Comparison of ENCODE assay signal across 1 cellular context in the genomic region with DNA sequence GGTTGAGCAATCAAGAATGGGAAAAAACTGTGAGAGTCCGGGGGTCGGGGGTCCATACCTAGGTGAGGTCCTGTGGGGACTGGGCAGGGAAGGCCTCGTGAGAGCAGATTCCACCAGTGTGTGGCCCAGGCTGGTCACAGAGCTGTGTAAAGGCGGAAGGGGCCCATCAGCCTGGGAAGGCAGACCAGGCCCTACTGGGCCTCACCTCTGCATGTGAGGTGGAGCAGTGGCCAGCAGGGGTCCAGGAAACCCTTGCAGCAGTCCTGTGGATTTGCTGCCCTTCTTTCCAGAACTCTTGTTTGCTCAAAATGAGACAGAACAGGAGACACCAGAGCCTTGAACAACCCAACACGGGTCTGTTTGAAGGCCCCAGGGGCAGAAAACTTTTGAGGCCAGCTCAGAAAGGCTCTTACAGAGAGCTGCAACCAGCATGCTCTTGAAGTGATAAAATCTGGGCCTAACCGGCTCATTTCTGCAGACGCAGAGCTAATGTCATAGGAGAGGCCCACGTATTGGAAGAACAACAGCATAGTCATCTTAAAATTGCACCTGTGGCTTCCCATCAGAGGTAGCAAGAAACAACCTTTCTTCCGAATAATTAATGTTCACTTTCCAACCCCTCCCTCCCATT.
TF ChIP-seq lines count a peak whose summit lies in the region.

No MANE protein-coding gene starts in this region.

TF ChIP-seq in HepG2, 621 proteins besides CTCF, POLR2A, EP300 and RAD21 (continued from another document and continues in another):
- TF ChIP-seq MTA1 (CRISPR knock-in tag; IDR thresholded peaks at IDR 0.05; ENCODE audit: borderline replicate concordance) = 0 out of 2 replicates have a peak, but pooled peaks have one; percentile 6
- TF ChIP-seq SPEN (CRISPR knock-in tag; IDR thresholded peaks at IDR 0.05; ENCODE audit: low read depth) = peak; percentile 49; the same call in 1 of the 2 replicates
- no peak for TF ChIP-seq ZNF510 (CRISPR knock-in tag; IDR thresholded peaks at IDR 0.05; ENCODE audit: low read depth)
- TF ChIP-seq ZNF253 (CRISPR knock-in tag; IDR thresholded peaks at IDR 0.05; ENCODE audit: borderline replicate concordance) = no peak
- TF ChIP-seq ZNF331 (CRISPR knock-in tag; IDR thresholded peaks at IDR 0.05) = peak; percentile 40
- TF ChIP-seq ZBTB38 (CRISPR knock-in tag; IDR thresholded peaks at IDR 0.05) = no peak
- peak; percentile 46; the same call in 1 of the 2 replicates for TF ChIP-seq MIER2 (CRISPR knock-in tag; IDR thresholded peaks at IDR 0.05)
- TF ChIP-seq ZMYM3 (CRISPR knock-in tag; IDR thresholded peaks at IDR 0.05) = 0 out of 2 replicates have a peak, but pooled peaks have one; percentile 11
- TF ChIP-seq KAT2B (IDR thresholded peaks at IDR 0.05; ENCODE audit: borderline replicate concordance, low read depth, low read length) = no peak
- TF ChIP-seq, protein P1, sequence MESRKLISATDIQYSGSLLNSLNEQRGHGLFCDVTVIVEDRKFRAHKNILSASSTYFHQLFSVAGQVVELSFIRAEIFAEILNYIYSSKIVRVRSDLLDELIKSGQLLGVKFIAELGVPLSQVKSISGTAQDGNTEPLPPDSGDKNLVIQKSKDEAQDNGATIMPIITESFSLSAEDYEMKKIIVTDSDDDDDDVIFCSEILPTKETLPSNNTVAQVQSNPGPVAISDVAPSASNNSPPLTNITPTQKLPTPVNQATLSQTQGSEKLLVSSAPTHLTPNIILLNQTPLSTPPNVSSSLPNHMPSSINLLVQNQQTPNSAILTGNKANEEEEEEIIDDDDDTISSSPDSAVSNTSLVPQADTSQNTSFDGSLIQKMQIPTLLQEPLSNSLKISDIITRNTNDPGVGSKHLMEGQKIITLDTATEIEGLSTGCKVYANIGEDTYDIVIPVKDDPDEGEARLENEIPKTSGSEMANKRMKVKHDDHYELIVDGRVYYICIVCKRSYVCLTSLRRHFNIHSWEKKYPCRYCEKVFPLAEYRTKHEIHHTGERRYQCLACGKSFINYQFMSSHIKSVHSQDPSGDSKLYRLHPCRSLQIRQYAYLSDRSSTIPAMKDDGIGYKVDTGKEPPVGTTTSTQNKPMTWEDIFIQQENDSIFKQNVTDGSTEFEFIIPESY (CRISPR knock-in tag; IDR thresholded peaks at IDR 0.05) = 0 out of 2 replicates have a peak, but pooled peaks have one; percentile 19
- TF ChIP-seq ELF3 (CRISPR knock-in tag; IDR thresholded peaks at IDR 0.05) = peak; percentile 37; the same call in 1 of the 2 replicates
- no peak for TF ChIP-seq MTF2 (CRISPR knock-in tag; IDR thresholded peaks at IDR 0.05; ENCODE audit: borderline replicate concordance)
- TF ChIP-seq CHD4 (IDR thresholded peaks at IDR 0.05; ENCODE audit: borderline replicate concordance, low read length) = 0 out of 2 replicates have a peak, but pooled peaks have one; percentile 3
- TF ChIP-seq ATF7-NPFF (CRISPR knock-in tag; IDR thresholded peaks at IDR 0.05; ENCODE audit: low read depth) = no peak
- no peak for TF ChIP-seq PRPF4 (IDR thresholded peaks at IDR 0.05; ENCODE audit: low read depth, low read length, poor library complexity, severe bottlenecking)
- TF ChIP-seq NKX3-1 (CRISPR knock-in tag; IDR thresholded peaks at IDR 0.05) = no peak
- TF ChIP-seq ZFY (CRISPR knock-in tag; IDR thresholded peaks at IDR 0.05) = peak; percentile 89
- no peak for TF ChIP-seq SMARCE1 (IDR thresholded peaks at IDR 0.05; ENCODE audit: borderline replicate concordance)
- peak; percentile 18; the same call in 1 of the 2 replicates for TF ChIP-seq RARA (CRISPR knock-in tag; IDR thresholded peaks at IDR 0.05)
- no peak for TF ChIP-seq ZNF431 (CRISPR knock-in tag; IDR thresholded peaks at IDR 0.05; ENCODE audit: borderline replicate concordance, low read depth)
- TF ChIP-seq ELF1 (CRISPR knock-in tag; IDR thresholded peaks at IDR 0.05) = peak; percentile 52; the same call in 1 of the 2 replicates
- TF ChIP-seq, protein P2, sequence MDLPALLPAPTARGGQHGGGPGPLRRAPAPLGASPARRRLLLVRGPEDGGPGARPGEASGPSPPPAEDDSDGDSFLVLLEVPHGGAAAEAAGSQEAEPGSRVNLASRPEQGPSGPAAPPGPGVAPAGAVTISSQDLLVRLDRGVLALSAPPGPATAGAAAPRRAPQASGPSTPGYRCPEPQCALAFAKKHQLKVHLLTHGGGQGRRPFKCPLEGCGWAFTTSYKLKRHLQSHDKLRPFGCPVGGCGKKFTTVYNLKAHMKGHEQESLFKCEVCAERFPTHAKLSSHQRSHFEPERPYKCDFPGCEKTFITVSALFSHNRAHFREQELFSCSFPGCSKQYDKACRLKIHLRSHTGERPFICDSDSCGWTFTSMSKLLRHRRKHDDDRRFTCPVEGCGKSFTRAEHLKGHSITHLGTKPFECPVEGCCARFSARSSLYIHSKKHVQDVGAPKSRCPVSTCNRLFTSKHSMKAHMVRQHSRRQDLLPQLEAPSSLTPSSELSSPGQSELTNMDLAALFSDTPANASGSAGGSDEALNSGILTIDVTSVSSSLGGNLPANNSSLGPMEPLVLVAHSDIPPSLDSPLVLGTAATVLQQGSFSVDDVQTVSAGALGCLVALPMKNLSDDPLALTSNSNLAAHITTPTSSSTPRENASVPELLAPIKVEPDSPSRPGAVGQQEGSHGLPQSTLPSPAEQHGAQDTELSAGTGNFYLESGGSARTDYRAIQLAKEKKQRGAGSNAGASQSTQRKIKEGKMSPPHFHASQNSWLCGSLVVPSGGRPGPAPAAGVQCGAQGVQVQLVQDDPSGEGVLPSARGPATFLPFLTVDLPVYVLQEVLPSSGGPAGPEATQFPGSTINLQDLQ (CRISPR knock-in tag; IDR thresholded peaks at IDR 0.05) = peak; percentile 89; the same call in 1 of the 2 replicates
- 0 out of 2 replicates have a peak, but pooled peaks have one; percentile 48 for TF ChIP-seq FOXO4 (CRISPR knock-in tag; conservative IDR thresholded peaks at IDR 0.05)
- no peak for TF ChIP-seq JUND (CRISPR knock-in tag; IDR thresholded peaks at IDR 0.05)
- TF ChIP-seq BORCS8-MEF2B (CRISPR knock-in tag; IDR thresholded peaks at IDR 0.05) = peak; percentile 61; the same call in 1 of the 2 replicates
- TF ChIP-seq POLR2AphosphoS5 (IDR thresholded peaks at IDR 0.05; ENCODE audit: low read depth, low read length) = no peak
- TF ChIP-seq SSRP1 (CRISPR knock-in tag; IDR thresholded peaks at IDR 0.05) = peak; percentile 71; the same call in 1 of the 2 replicates
- TF ChIP-seq BRF2 (CRISPR knock-in tag; IDR thresholded peaks at IDR 0.05) = 0 out of 2 replicates have a peak, but pooled peaks have one; percentile 37
- no peak for TF ChIP-seq ZBTB10 (CRISPR knock-in tag; IDR thresholded peaks at IDR 0.05; ENCODE audit: borderline replicate concordance)
- TF ChIP-seq BHLHE40 (IDR thresholded peaks at IDR 0.05; ENCODE audit: low read length) = no peak
- TF ChIP-seq RXRB (CRISPR knock-in tag; IDR thresholded peaks at IDR 0.05; ENCODE audit: borderline replicate concordance) = 0 out of 2 replicates have a peak, but pooled peaks have one; percentile 12
- TF ChIP-seq ZNF33A (CRISPR knock-in tag; IDR thresholded peaks at IDR 0.05; ENCODE audit: borderline replicate concordance) = no peak
- 0 out of 2 replicates have a peak, but pooled peaks have one; percentile 31 for TF ChIP-seq RFXAP (CRISPR knock-in tag; IDR thresholded peaks at IDR 0.05; ENCODE audit: borderline replicate concordance)
- TF ChIP-seq, protein P3, sequence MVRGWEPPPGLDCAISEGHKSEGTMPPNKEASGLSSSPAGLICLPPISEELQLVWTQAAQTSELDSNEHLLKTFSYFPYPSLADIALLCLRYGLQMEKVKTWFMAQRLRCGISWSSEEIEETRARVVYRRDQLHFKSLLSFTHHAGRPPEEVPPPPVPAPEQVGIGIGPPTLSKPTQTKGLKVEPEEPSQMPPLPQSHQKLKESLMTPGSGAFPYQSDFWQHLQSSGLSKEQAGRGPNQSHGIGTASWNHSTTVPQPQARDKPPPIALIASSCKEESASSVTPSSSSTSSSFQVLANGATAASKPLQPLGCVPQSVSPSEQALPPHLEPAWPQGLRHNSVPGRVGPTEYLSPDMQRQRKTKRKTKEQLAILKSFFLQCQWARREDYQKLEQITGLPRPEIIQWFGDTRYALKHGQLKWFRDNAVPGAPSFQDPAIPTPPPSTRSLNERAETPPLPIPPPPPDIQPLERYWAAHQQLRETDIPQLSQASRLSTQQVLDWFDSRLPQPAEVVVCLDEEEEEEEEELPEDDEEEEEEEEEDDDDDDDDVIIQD (CRISPR knock-in tag; IDR thresholded peaks at IDR 0.05; ENCODE audit: low read depth) = no peak
- TF ChIP-seq ZUFSP (CRISPR knock-in tag; IDR thresholded peaks at IDR 0.05; ENCODE audit: borderline replicate concordance) = no peak
- TF ChIP-seq SP2 (CRISPR knock-in tag; IDR thresholded peaks at IDR 0.05) = no peak
- peak; percentile 60 for TF ChIP-seq SALL1 (CRISPR knock-in tag; IDR thresholded peaks at IDR 0.05)
- TF ChIP-seq SOX5 (CRISPR knock-in tag; IDR thresholded peaks at IDR 0.05; ENCODE audit: borderline replicate concordance) = peak; percentile 25; the same call in 1 of the 2 replicates
- TF ChIP-seq, protein P4, sequence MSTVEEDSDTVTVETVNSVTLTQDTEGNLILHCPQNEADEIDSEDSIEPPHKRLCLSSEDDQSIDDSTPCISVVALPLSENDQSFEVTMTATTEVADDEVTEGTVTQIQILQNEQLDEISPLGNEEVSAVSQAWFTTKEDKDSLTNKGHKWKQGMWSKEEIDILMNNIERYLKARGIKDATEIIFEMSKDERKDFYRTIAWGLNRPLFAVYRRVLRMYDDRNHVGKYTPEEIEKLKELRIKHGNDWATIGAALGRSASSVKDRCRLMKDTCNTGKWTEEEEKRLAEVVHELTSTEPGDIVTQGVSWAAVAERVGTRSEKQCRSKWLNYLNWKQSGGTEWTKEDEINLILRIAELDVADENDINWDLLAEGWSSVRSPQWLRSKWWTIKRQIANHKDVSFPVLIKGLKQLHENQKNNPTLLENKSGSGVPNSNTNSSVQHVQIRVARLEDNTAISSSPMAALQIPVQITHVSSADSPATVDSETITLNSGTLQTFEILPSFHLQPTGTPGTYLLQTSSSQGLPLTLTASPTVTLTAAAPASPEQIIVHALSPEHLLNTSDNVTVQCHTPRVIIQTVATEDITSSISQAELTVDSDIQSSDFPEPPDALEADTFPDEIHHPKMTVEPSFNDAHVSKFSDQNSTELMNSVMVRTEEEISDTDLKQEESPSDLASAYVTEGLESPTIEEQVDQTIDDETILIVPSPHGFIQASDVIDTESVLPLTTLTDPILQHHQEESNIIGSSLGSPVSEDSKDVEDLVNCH (CRISPR knock-in tag; IDR thresholded peaks at IDR 0.05) = no peak
- no peak for TF ChIP-seq FOXK1 (CRISPR knock-in tag; IDR thresholded peaks at IDR 0.05; ENCODE audit: borderline replicate concordance, low read depth)
- no peak for TF ChIP-seq GTF2F1 (IDR thresholded peaks at IDR 0.05; ENCODE audit: low read length)
- no peak for TF ChIP-seq PRMT3 (CRISPR knock-in tag; IDR thresholded peaks at IDR 0.05; ENCODE audit: borderline replicate concordance, low read depth)
- no peak for TF ChIP-seq ZC3H4 (CRISPR knock-in tag; IDR thresholded peaks at IDR 0.05; ENCODE audit: borderline replicate concordance)
- TF ChIP-seq PHF20 (CRISPR knock-in tag; IDR thresholded peaks at IDR 0.05) = 0 out of 2 replicates have a peak, but pooled peaks have one; percentile 28
